Comparison of ENCODE assay signal across 8 cellular contexts in the genomic region with DNA sequence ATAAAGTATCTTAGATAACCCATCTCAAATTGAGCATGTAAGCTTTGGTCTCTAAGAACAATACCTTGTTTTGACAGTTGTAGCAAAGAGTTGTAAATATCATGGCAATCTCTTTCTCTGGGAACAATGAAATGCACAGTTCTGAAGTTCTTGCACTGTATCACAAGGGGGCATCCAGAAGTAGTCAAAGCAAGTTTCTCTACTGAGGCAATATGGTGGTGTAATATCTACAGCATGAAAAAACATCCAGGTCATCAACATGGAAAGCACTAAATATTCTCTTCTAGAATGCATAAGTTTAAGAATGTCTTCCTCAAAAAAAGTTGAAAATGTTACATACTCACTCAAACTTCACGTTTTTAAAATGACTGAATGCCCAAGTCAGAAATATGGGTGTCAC. TPM values are rescaled to one million over a fixed set of nuclear protein-coding genes. Genes with fewer than 3 reads are reported as not detected.
DNase-seq lines count a peak whose midpoint lies in the region; ATAC-seq and TF ChIP-seq lines count a peak whose summit lies in the region.

No MANE protein-coding gene starts in this region.

- H3K27me3 ChIP-seq in Panc1 (ENCODE audit: control insufficient read depth, insufficient read depth, low read length) (no peaks in the 10 kb centered on the region), vagina (no peaks in the 10 kb centered on the region)

- no peaks in the 10 kb centered on the region for H3K9me3 ChIP-seq in Panc1 (ENCODE audit: control insufficient read depth, insufficient read depth, low read depth, low read length)
- no peaks in the 10 kb centered on the region for H3K9me3 ChIP-seq in vagina

- no peaks in the 10 kb centered on the region for H3K36me3 ChIP-seq in Panc1 (ENCODE audit: control insufficient read depth, insufficient read depth, low read length)
- H3K36me3 ChIP-seq in vagina = peaks cover 0 to 37% of the 10 kb centered on the region in 2 donors

- CTCF ChIA-PET in Panc1 (lab: Charles Lee) = no interaction called here

- ATAC-seq in Panc1 = no peak
- ATAC-seq in HG03378 (IDR thresholded peaks at IDR 0.05; ENCODE audit: unreplicated experiment) = no peak
- no peak for ATAC-seq in GM19455 (IDR thresholded peaks at IDR 0.05; ENCODE audit: unreplicated experiment)

- TF ChIP-seq CTCF in Panc1 (IDR thresholded peaks at IDR 0.05) (peak; percentile 16; the same call in 1 of the 2 replicates), vagina (IDR thresholded peaks at IDR 0.05) (no peak)

- POLR2A ChIA-PET in Panc1 (lab: Charles Lee) = no interaction called here

- in situ Hi-C loops in ACHN (cut with HindIII; ENCODE audit: low pct_ligation_motif_present, low pct_unique_long_range_greater_than_20kb, low sequenced_read_pairs) (no loop called here), Panc1 (cut with HindIII; ENCODE audit: low pct_unique_long_range_greater_than_20kb, low sequenced_read_pairs) (no loop called here)

- H3K4me1 ChIP-seq in Panc1 (ENCODE audit: control insufficient read depth, insufficient read depth, low read length) = no peaks in the 10 kb centered on the region
- H3K4me1 ChIP-seq in vagina = no peaks in the 10 kb centered on the region

- BruUV-seq in Panc1 (replicated peaks; lab: Mats Ljungman, UMichigan) = no TSS peak

- no peak overlapping the region for H3K4me3 ChIP-seq in Panc1 (ENCODE audit: low read depth in 2 of 2, low read length in 2 of 2)
- H3K4me3 ChIP-seq in vagina = no peak overlapping the region

- no peak for TF ChIP-seq POLR2A in vagina (IDR thresholded peaks at IDR 0.05)

- intact Hi-C loops in Panc1 (cut with micrococcal nuclease; ENCODE audit: unreplicated experiment) = no loop called here
- intact Hi-C loops in vagina (cut with DNase I) = no loop called here

- DNase-seq in ACHN (peak; percentile 22), GF-D8 (lab: John Stamatoyannopoulos, UW) (peak; percentile 24), Panc1 (ENCODE audit: low read depth, low spot score) (no peak), fibroblast of gingiva (ENCODE audit: low read depth) (peak; percentile 8), vagina (ENCODE audit: extremely low spot score in 2 of 2) (no peak), DMS114 treated with DMSO at 0.1 percent for 48 hours (lab: John Stamatoyannopoulos, UW; ENCODE audit: unreplicated experiment) (no peak)

- no peak overlapping the region for H3K27ac ChIP-seq in Panc1 (ENCODE audit: low read length)
- no peak overlapping the region for H3K27ac ChIP-seq in vagina

RNA-seq across cellular contexts. Expression of gene MTMR6, which starts 19.6 kb away (rescaled TPM):
- 9.7 TPM for total RNA-seq in Panc1 (2021; ENCODE audit: unreplicated experiment)
- 4.0 TPM for polyA plus RNA-seq in Panc1 (2012; ENCODE audit: insufficient read length)
- total RNA-seq in vagina = 14.0 TPM

RNA-seq across cellular contexts. Expression of gene NUP58, which starts 33.7 kb away (rescaled TPM):
- 40.0 TPM for total RNA-seq in Panc1 (2021; ENCODE audit: unreplicated experiment)
- 13.9 TPM for polyA plus RNA-seq in Panc1 (2012; ENCODE audit: insufficient read length)
- total RNA-seq in vagina = 64.3 TPM

Comparison
In these comparisons a context has a peak if more than half of its experiments do, and no peak if none do; other contexts are left out.
1. DNase-seq: peak in ACHN (single experiment), GF-D8 (single experiment) and fibroblast of gingiva (single experiment); none in Panc1 (single experiment), vagina (0 of 2) and DMS114 treated with DMSO at 0.1 percent for 48 hours (single experiment).